13 cellular contexts compared by ENCODE assay signal in genomic region chr13:43140985-43141384, GRCh38.
DNase-seq lines count a peak whose midpoint lies in the region; TF ChIP-seq lines count a peak whose summit lies in the region.
"Had no signal": no experiment of that assay in that cellular context is flagged by ENCODE, and none has a peak within 500 bp of the region (broad histone marks: within the 10 kb centered on the region; RNA-seq: fewer than 3 reads in every experiment).

No MANE protein-coding gene starts in this region.

- H3K27ac ChIP-seq in BLaER1, result no peak overlapping the region
- peak overlapping the region; percentile 83 for H3K27ac ChIP-seq in HUES48 (ENCODE audit: low read depth, low read length)
- peak overlapping the region; percentile 29 for H3K27ac ChIP-seq in cingulate gyrus (ENCODE audit: low read depth, low read length)
- H3K27ac ChIP-seq in coronary artery, result no peak overlapping the region
- H3K27ac ChIP-seq in vagina, result no peak overlapping the region
- H3K27ac ChIP-seq: 22Rv1, HL-60 had no signal

- H3K9ac ChIP-seq in BLaER1, result no peak overlapping the region
- H3K9ac ChIP-seq in HUES48 (ENCODE audit: low read depth, low read length), result no peak overlapping the region

- H4K20me1 ChIP-seq in BLaER1, result no peaks in the 10 kb centered on the region

- TF ChIP-seq CTCF in coronary artery (IDR thresholded peaks at IDR 0.05) (no peak), vagina (IDR thresholded peaks at IDR 0.05) (no peak)

- H3K4me1 ChIP-seq in BLaER1, result peaks cover 39% of the 10 kb centered on the region
- H3K4me1 ChIP-seq in HUES48 (ENCODE audit: control insufficient read depth, insufficient read depth, low read length), result peaks cover 28% of the 10 kb centered on the region
- no peaks in the 10 kb centered on the region for H3K4me1 ChIP-seq in vagina

- no peaks in the 10 kb centered on the region for H3K36me3 ChIP-seq in BLaER1
- H3K36me3 ChIP-seq in HUES48 (ENCODE audit: control insufficient read depth, insufficient read depth, low read length), result no peaks in the 10 kb centered on the region
- no peaks in the 10 kb centered on the region for H3K36me3 ChIP-seq in vagina

- TF ChIP-seq POLR2A in vagina (IDR thresholded peaks at IDR 0.05), result no peak

- DNase-seq in iPS DF 4.7 (ENCODE audit: extremely low read depth, low spot score) (peak; percentile 51), coronary artery (ENCODE audit: low spot score) (no peak), vagina (ENCODE audit: extremely low spot score in 2 of 2) (no peak), islet precursor cell (no peak)
- DNase-seq in stimulated activated CD4-positive, alpha-beta T cell treated with anti-CD3 and anti-CD28 coated beads, Interleukin-2, amount 100 ng/mL, for 48 hours, result no peak
- DNase-seq: CD4-positive, CD25-positive, alpha-beta regulatory T cell; DMS53; GF-D8 had no signal

- H3K4me3 ChIP-seq in BLaER1 (no peak overlapping the region), HUES48 (ENCODE audit: low read depth, low read length) (no peak overlapping the region), coronary artery (no peak overlapping the region), vagina (no peak overlapping the region)

- H3K4me2 ChIP-seq in BLaER1, result peak overlapping the region; percentile 13

- H3K9me3 ChIP-seq in BLaER1, result no peaks in the 10 kb centered on the region
- no peaks in the 10 kb centered on the region for H3K9me3 ChIP-seq in HUES48 (ENCODE audit: control insufficient read depth, insufficient read depth, low read length)
- no peaks in the 10 kb centered on the region for H3K9me3 ChIP-seq in vagina

- H3K27me3 ChIP-seq in BLaER1, result no peaks in the 10 kb centered on the region
- no peaks in the 10 kb centered on the region for H3K27me3 ChIP-seq in HUES48 (ENCODE audit: control insufficient read depth, insufficient read depth, low read length)
- H3K27me3 ChIP-seq in vagina, result no peaks in the 10 kb centered on the region

- intact Hi-C loops in vagina (cut with DNase I), result no loop called here

Comparison
In these comparisons a context has a peak if more than half of its experiments do, and no peak if none do; other contexts are left out.
1. H3K27ac ChIP-seq: peak in HUES48 (single experiment) and cingulate gyrus (single experiment); none in BLaER1 (single experiment), coronary artery (0 of 2) and vagina (single experiment).